Comparison of ENCODE assay signal across 20 cellular contexts in genomic region chr6:106149472-106150069, GRCh38.
A peak's percentile ranks its signal among the peaks of the same experiment; 100 is the strongest.
DNase-seq lines count a peak whose midpoint lies in the region; ATAC-seq, FAIRE-seq and TF ChIP-seq lines count a peak whose summit lies in the region.
"Had no signal": no experiment of that assay in that cellular context is flagged by ENCODE, and none has a peak within 500 bp of the region (broad histone marks: within the 10 kb centered on the region; RNA-seq: fewer than 3 reads in every experiment).

No MANE protein-coding gene starts in this region.

- TF ChIP-seq POLR2A in GM12892 (IDR thresholded peaks at IDR 0.05; ENCODE audit: low read depth, low read length): no peak

- H3K4me1 ChIP-seq in A673 (ENCODE audit: insufficient read depth, low read length, poor library complexity, severe bottlenecking): no peaks in the 10 kb centered on the region
- H3K4me1 ChIP-seq: adrenal gland, Peyer's patch, testis had no signal

- no peak overlapping the region for H3K27ac Mint-ChIP-seq in CD4-positive, alpha-beta T cell
- H3K27ac Mint-ChIP-seq in activated CD4-positive, alpha-beta memory T cell treated with anti-CD3 and anti-CD28 coated beads for 36 hours: peak overlapping the region; percentile 26
- peak overlapping the region; percentile 45 for H3K27ac Mint-ChIP-seq in central memory CD8-positive, alpha-beta T cell (ENCODE audit: low read depth)
- no peak overlapping the region for H3K27ac Mint-ChIP-seq in CD14-positive monocyte
- H3K27ac Mint-ChIP-seq: endodermal cell had no signal

- no peak overlapping the region for H3K4me3 ChIP-seq in A673 (ENCODE audit: low read depth, low read length, poor library complexity, severe bottlenecking)
- H3K4me3 ChIP-seq: adrenal gland, Peyer's patch, testis had no signal

- no peak for TF ChIP-seq CTCF in CD4-positive, alpha-beta T cell (IDR thresholded peaks at IDR 0.05)
- TF ChIP-seq CTCF in CD14-positive monocyte (IDR thresholded peaks at IDR 0.05) (no peak), A673 (conservative IDR thresholded peaks at IDR 0.05; ENCODE audit: low read depth, low read length) (no peak)

- peak; percentile 68 for FAIRE-seq in GM12892 (lab: Jason Lieb, UNC)

- POLR2A ChIA-PET in CD4-positive, alpha-beta T cell (lab: Charles Lee): no interaction called here
- POLR2A ChIA-PET in activated CD4-positive, alpha-beta memory T cell treated with anti-CD3 and anti-CD28 coated beads for 36 hours (lab: Charles Lee): interaction anchor here (1.3 to 1.4 kb wide), 2 partner anchors 9 to 14 kb away, joined by 3 to 7 read pairs; no protein-coding TSS in a partner anchor
- POLR2A ChIA-PET in A673 (lab: Charles Lee; ENCODE audit: low non-redundant PET): no interaction called here

- ATAC-seq in CD4-positive, alpha-beta T cell (ENCODE audit: poor library complexity): peak; percentile 32
- ATAC-seq in central memory CD8-positive, alpha-beta T cell (replicated peaks; ENCODE audit: extremely low read depth, poor library complexity, severe bottlenecking): peak; percentile 71
- ATAC-seq: sciatic nerve had no signal

- H3K27ac ChIP-seq in CD4-positive, alpha-beta T cell (ENCODE audit: low read depth, low read length): no peak overlapping the region
- H3K27ac ChIP-seq in A673 (ENCODE audit: low read depth, low read length, poor library complexity, severe bottlenecking): no peak overlapping the region
- H3K27ac ChIP-seq: adrenal gland, Peyer's patch, testis had no signal

- CTCF ChIA-PET in CD4-positive, alpha-beta T cell (lab: Charles Lee): interaction anchor here (1.9 kb wide), 1 partner anchor 40 kb away, joined by 4 read pairs; no protein-coding TSS in a partner anchor
- CTCF ChIA-PET in activated CD4-positive, alpha-beta memory T cell treated with anti-CD3 and anti-CD28 coated beads for 36 hours (lab: Charles Lee): interaction anchor here (0.6 kb wide), 1 partner anchor 1019 kb away, joined by 3 read pairs; no protein-coding TSS in a partner anchor
- CTCF ChIA-PET in A673 (lab: Charles Lee): interaction anchor here (0.5 kb wide), 1 partner anchor 314 kb away, joined by 6 read pairs; no protein-coding TSS in a partner anchor

- no TSS peak for BruUV-seq in A673 (replicated peaks; lab: Mats Ljungman, UMichigan)

- H3K36me3 ChIP-seq in A673 (ENCODE audit: insufficient read depth, low read length, poor library complexity, severe bottlenecking): no peaks in the 10 kb centered on the region
- H3K36me3 ChIP-seq: adrenal gland, Peyer's patch had no signal

- no peaks in the 10 kb centered on the region for H3K27me3 Mint-ChIP-seq in CD4-positive, alpha-beta T cell
- no peaks in the 10 kb centered on the region for H3K27me3 Mint-ChIP-seq in activated CD4-positive, alpha-beta memory T cell treated with anti-CD3 and anti-CD28 coated beads for 36 hours
- no peaks in the 10 kb centered on the region for H3K27me3 Mint-ChIP-seq in central memory CD8-positive, alpha-beta T cell
- peaks cover 0 to 4% (median 1%) of the 10 kb centered on the region in 3 donors for H3K27me3 Mint-ChIP-seq in CD14-positive monocyte (ENCODE audit: low read depth in 3 of 3)

- no peaks in the 10 kb centered on the region for H3K9me3 Mint-ChIP-seq in CD4-positive, alpha-beta T cell
- H3K9me3 Mint-ChIP-seq in activated CD4-positive, alpha-beta memory T cell treated with anti-CD3 and anti-CD28 coated beads for 36 hours: no peaks in the 10 kb centered on the region
- H3K9me3 Mint-ChIP-seq in central memory CD8-positive, alpha-beta T cell: no peaks in the 10 kb centered on the region
- peaks cover 0 to 2% (median 0%) of the 10 kb centered on the region in 7 donors for H3K9me3 Mint-ChIP-seq in CD14-positive monocyte
- H3K9me3 Mint-ChIP-seq: endodermal cell had no signal

- no peaks in the 10 kb centered on the region for H3K9me3 ChIP-seq in CD4-positive, alpha-beta T cell (ENCODE audit: control insufficient read depth, low read length)
- no peaks in the 10 kb centered on the region for H3K9me3 ChIP-seq in A673 (ENCODE audit: low read depth, low read length, poor library complexity, severe bottlenecking)
- H3K9me3 ChIP-seq: adrenal gland, Peyer's patch, SK-N-SH, testis had no signal

- intact Hi-C loops in CD4-positive, alpha-beta T cell (cut with DNase I, micrococcal nuclease): no loop called here
- intact Hi-C loops in activated CD4-positive, alpha-beta memory T cell treated with anti-CD3 and anti-CD28 coated beads for 36 hours (cut with micrococcal nuclease): loop anchor here (1.0 kb wide), 1 partner anchor 15 kb away; no protein-coding TSS in a partner anchor
- intact Hi-C loops in CD14-positive monocyte (cut with micrococcal nuclease) (no loop called here), A673 (cut with micrococcal nuclease; ENCODE audit: unreplicated experiment) (no loop called here)

- no peaks in the 10 kb centered on the region for H3K27me3 ChIP-seq in CD4-positive, alpha-beta T cell (ENCODE audit: control insufficient read depth, insufficient read depth, low read length)
- H3K27me3 ChIP-seq in A673 (replicated peaks; ENCODE audit: insufficient read depth, low read depth, low read length, poor library complexity): no peaks in the 10 kb centered on the region
- H3K27me3 ChIP-seq: adrenal gland, Peyer's patch, testis had no signal

- H3K4me3 Mint-ChIP-seq in CD4-positive, alpha-beta T cell: no peak overlapping the region
- H3K4me3 Mint-ChIP-seq in activated CD4-positive, alpha-beta memory T cell treated with anti-CD3 and anti-CD28 coated beads for 36 hours: no peak overlapping the region
- no peak overlapping the region for H3K4me3 Mint-ChIP-seq in central memory CD8-positive, alpha-beta T cell
- no peak overlapping the region for H3K4me3 Mint-ChIP-seq in CD14-positive monocyte
- H3K4me3 Mint-ChIP-seq: endodermal cell had no signal

- peaks cover 26% of the 10 kb centered on the region for H3K4me1 Mint-ChIP-seq in CD4-positive, alpha-beta T cell (ENCODE audit: low read depth)
- peaks cover 48% of the 10 kb centered on the region for H3K4me1 Mint-ChIP-seq in activated CD4-positive, alpha-beta memory T cell treated with anti-CD3 and anti-CD28 coated beads for 36 hours (ENCODE audit: low read depth)
- peaks cover 33% of the 10 kb centered on the region for H3K4me1 Mint-ChIP-seq in central memory CD8-positive, alpha-beta T cell
- H3K4me1 Mint-ChIP-seq in CD14-positive monocyte: peaks cover 2% of the 10 kb centered on the region

- H3K36me3 Mint-ChIP-seq in CD4-positive, alpha-beta T cell (ENCODE audit: low read depth): no peaks in the 10 kb centered on the region
- H3K36me3 Mint-ChIP-seq in activated CD4-positive, alpha-beta memory T cell treated with anti-CD3 and anti-CD28 coated beads for 36 hours: no peaks in the 10 kb centered on the region
- peaks cover 5% of the 10 kb centered on the region for H3K36me3 Mint-ChIP-seq in central memory CD8-positive, alpha-beta T cell (ENCODE audit: insufficient read depth)
- no peaks in the 10 kb centered on the region for H3K36me3 Mint-ChIP-seq in CD14-positive monocyte

- DNase-seq in CD4-positive, alpha-beta T cell: no peak
- DNase-seq in GM12892 (ENCODE audit: insufficient read length) (no peak), CD14-positive monocyte (ENCODE audit: low spot score) (no peak), A673 (ENCODE audit: low spot score) (no peak), HPDE6-E6E7 (ENCODE audit: extremely low spot score) (no peak)
- peak; percentile 51 for DNase-seq in activated CD4-positive, alpha-beta memory T cell treated with anti-CD3 and anti-CD28 coated beads for 36 hours
- no peak for DNase-seq in central memory CD8-positive, alpha-beta T cell (ENCODE audit: low spot score in 2 of 2)
- DNase-seq: adrenal gland; DMS153; endodermal cell; hippocampal formation; NCI-H1092 treated with DMSO at 0.1 percent for 48 hours; NCI-H2171; NCI-H82; occipital lobe; Peyer's patch; SK-N-SH; stimulated activated CD4-positive, alpha-beta T cell treated with anti-CD3 and anti-CD28 coated beads, Interleukin-1b, Interleukin-23, amount 100 ng/mL, for 48 hours; testis had no signal

Comparison
In these comparisons a context has a peak if more than half of its experiments do, and no peak if none do; other contexts are left out.
1. H3K27ac Mint-ChIP-seq: peak in activated CD4-positive, alpha-beta memory T cell treated with anti-CD3 and anti-CD28 coated beads for 36 hours (single experiment) and central memory CD8-positive, alpha-beta T cell (single experiment); none in CD4-positive, alpha-beta T cell (single experiment) and CD14-positive monocyte (0 of 7).